Comparison of ENCODE assay signal across 12 cellular contexts in genomic region chr11:116563028-116563712, GRCh38.
A peak's percentile ranks its signal among the peaks of the same experiment; 100 is the strongest.
DNase-seq lines count a peak whose midpoint lies in the region; ATAC-seq and TF ChIP-seq lines count a peak whose summit lies in the region.
"Had no signal": no experiment of that assay in that cellular context is flagged by ENCODE, and none has a peak within 500 bp of the region (broad histone marks: within the 10 kb centered on the region; RNA-seq: fewer than 3 reads in every experiment).

No MANE protein-coding gene starts in this region.

- H3K4me1 ChIP-seq in heart right ventricle (peaks cover 0 to 20% (median 8%) of the 10 kb centered on the region in 9 donors), ovary (ENCODE audit: insufficient read depth) (no peaks in the 10 kb centered on the region)

- H3K27ac ChIP-seq in heart right ventricle, result peak overlapping the region in 5 of 10 donors; percentile 16 to 56 (median 44)
- H3K27ac ChIP-seq in ovary, result no peak overlapping the region

- H3K4me3 ChIP-seq in heart right ventricle (no peak overlapping the region), ovary (no peak overlapping the region)

- H3K27me3 ChIP-seq in heart right ventricle (no peaks in the 10 kb centered on the region), ovary (no peaks in the 10 kb centered on the region)

- ATAC-seq in heart right ventricle (peak; percentile 69 to 94 (median 87)), HG02973 (IDR thresholded peaks at IDR 0.05; ENCODE audit: unreplicated experiment) (no peak)

- intact Hi-C loops in heart right ventricle (cut with DNase I) (no loop called here), ovary (cut with DNase I) (no loop called here)

- TF ChIP-seq EP300 in ovary (IDR thresholded peaks at IDR 0.05), result no peak

- WGBS in heart right ventricle, 2 donors, result 34 to 35% methylated on average over 10 of the region's 10 CpGs
- 63 to 68% (median 64%) methylated on average over 10 of the region's 10 CpGs for WGBS in ovary, 3 donors

- no peaks in the 10 kb centered on the region for H3K36me3 ChIP-seq in heart right ventricle
- no peaks in the 10 kb centered on the region for H3K36me3 ChIP-seq in ovary

- DNase-seq in GM04504 (ENCODE audit: low read depth) (peak; percentile 20), RKO (ENCODE audit: low spot score) (peak; percentile 48), heart right ventricle (peak in 1 of 2 donors; percentile 25), renal cortical epithelial cell (ENCODE audit: low read depth) (peak; percentile 1), ovary (no peak), 8988T (no peak)
- DNase-seq in activated CD4-positive, alpha-beta T cell treated with anti-CD3 and anti-CD28 coated beads for 48 hours, result no peak
- DNase-seq: activated B cell treated with CpG ODN at 0.5 μM for 24 hours; activated naive CD8-positive, alpha-beta T cell treated with anti-CD3 and anti-CD28 coated beads for 36 hours; naive B cell; NCI-H774 had no signal

- TF ChIP-seq CTCF in heart right ventricle (IDR thresholded peaks at IDR 0.05), result no peak
- TF ChIP-seq CTCF in ovary (IDR thresholded peaks at IDR 0.05), result no peak

- H3K9me3 ChIP-seq in heart right ventricle (peaks cover 0 to 5% (median 0%) of the 10 kb centered on the region in 11 donors), ovary (no peaks in the 10 kb centered on the region)

- TF ChIP-seq POLR2A in ovary (IDR thresholded peaks at IDR 0.05), result no peak

Comparison
In these comparisons a context has a peak if more than half of its experiments do, and no peak if none do; other contexts are left out.
1. DNase-seq: peak in GM04504 (single experiment), RKO (single experiment) and renal cortical epithelial cell (single experiment); none in ovary (0 of 5), 8988T (single experiment) and activated CD4-positive, alpha-beta T cell treated with anti-CD3 and anti-CD28 coated beads for 48 hours (single experiment).